In the genomic region with DNA sequence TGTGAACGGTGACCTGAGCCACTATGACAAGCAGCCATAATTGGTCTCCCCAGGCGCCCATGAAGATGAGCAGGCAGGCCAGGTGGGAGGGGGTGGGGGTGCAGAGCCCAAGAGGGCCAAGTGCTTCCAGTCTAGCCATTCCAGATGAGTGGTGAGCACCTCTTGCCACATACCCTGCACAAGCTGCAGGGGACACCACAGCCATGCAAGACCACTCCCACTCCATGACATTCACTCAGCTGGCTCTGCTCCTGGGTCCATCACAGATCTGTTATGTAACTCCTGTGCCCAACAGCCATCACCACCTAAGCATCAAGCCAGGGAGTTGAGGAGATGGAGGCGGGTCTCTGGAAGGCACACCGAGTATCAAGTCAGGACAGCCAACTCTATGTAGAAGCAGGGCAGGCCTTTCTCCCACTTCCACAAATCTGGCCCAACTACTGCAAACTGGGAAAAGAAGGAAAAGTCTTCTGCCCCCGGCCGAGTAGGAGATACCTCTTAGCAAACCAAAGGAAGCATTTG, we compare ENCODE assay signal across 23 cellular contexts.
"Had no signal": no experiment of that assay in that cellular context is flagged by ENCODE, and none has a peak within 500 bp of the region (broad histone marks: within the 10 kb centered on the region; RNA-seq: fewer than 3 reads in every experiment).

No MANE protein-coding gene starts in this region.

- H3K27ac Mint-ChIP-seq: activated CD8-positive, alpha-beta T cell treated with anti-CD3 and anti-CD28 coated beads, Interleukin-2, amount 10 ng/mL, durations not matched to agents 7 days and 5 days; activated naive CD4-positive, alpha-beta T cell treated with anti-CD3 and anti-CD28 coated beads, Interleukin-2, amount 10 ng/mL, durations not matched to agents 7 days and 5 days; activated naive CD8-positive, alpha-beta T cell treated with anti-CD3 and anti-CD28 coated beads, Interleukin-2, amount 50 U/mL, for 24 hours; stimulated activated memory B cell treated with anti-CD40 and anti-IgM and Interleukin-4, amounts not matched to agents 10 μg/mL and 1 μg/mL and 100 μg/mL, for 72 hours; T-helper 1 cell treated with Interleukin-12 subunit alpha and Interleukin-12 subunit beta and Interleukin-4 antibody, amounts not matched to agents 30 μg/mL and 1 μg/mL, for 36 hours had no signal

- H3K36me3 Mint-ChIP-seq: naive B cell had no signal

- H3K27me3 Mint-ChIP-seq: activated CD4-positive, alpha-beta T cell treated with anti-CD3 and anti-CD28 coated beads, Interleukin-2, amount 10 ng/mL, durations not matched to agents 7 days and 5 days; activated naive CD4-positive, alpha-beta T cell treated with anti-CD3 and anti-CD28 coated beads, Interleukin-2, amount 10 ng/mL, durations not matched to agents 7 days and 5 days; activated naive CD8-positive, alpha-beta T cell treated with anti-CD3 and anti-CD28 coated beads, Interleukin-2, amount 50 U/mL, for 24 hours; activated T-cell treated with anti-CD3 and anti-CD28 coated beads, Interleukin-2, amount 50 U/mL, for 24 hours; naive B cell; stimulated activated memory B cell treated with anti-CD40 and anti-IgM and Interleukin-4, amounts not matched to agents 10 μg/mL and 1 μg/mL and 100 μg/mL, for 72 hours had no signal

- ATAC-seq: activated CD4-positive, CD25-positive, alpha-beta regulatory T cell treated with anti-CD3 and anti-CD28 coated beads, Interleukin-2, amount 50 U/mL, for 24 hours; activated CD8-positive, alpha-beta T cell treated with anti-CD3 and anti-CD28 coated beads, Interleukin-2, amount 10 ng/mL, durations not matched to agents 7 days and 5 days; activated naive CD8-positive, alpha-beta T cell treated with anti-CD3 and anti-CD28 coated beads, Interleukin-2, amount 50 U/mL, for 24 hours; esophagus mucosa; left lobe of liver; mucosa of descending colon; stimulated activated memory B cell treated with anti-CD40 and anti-IgM and Interleukin-4, amounts not matched to agents 10 μg/mL and 1 μg/mL and 100 μg/mL, for 72 hours had no signal

- H3K27ac ChIP-seq: brain microvascular endothelial cell, parathyroid adenoma had no signal

- H3K4me3 Mint-ChIP-seq: activated CD4-positive, alpha-beta T cell treated with anti-CD3 and anti-CD28 coated beads, Interleukin-2, amount 10 ng/mL, durations not matched to agents 7 days and 5 days; activated CD8-positive, alpha-beta T cell treated with anti-CD3 and anti-CD28 coated beads, Interleukin-2, amount 10 ng/mL, durations not matched to agents 7 days and 5 days; activated naive CD4-positive, alpha-beta T cell treated with anti-CD3 and anti-CD28 coated beads, Interleukin-2, amount 10 ng/mL, durations not matched to agents 7 days and 5 days; activated naive CD8-positive, alpha-beta T cell treated with anti-CD3 and anti-CD28 coated beads, Interleukin-2, amount 50 U/mL, for 24 hours; activated T-cell treated with anti-CD3 and anti-CD28 coated beads, Interleukin-2, amount 50 U/mL, for 24 hours; naive B cell; stimulated activated memory B cell treated with anti-CD40 and anti-IgM and Interleukin-4, amounts not matched to agents 10 μg/mL and 1 μg/mL and 100 μg/mL, for 72 hours; T-helper 1 cell treated with Interleukin-12 subunit alpha and Interleukin-12 subunit beta and Interleukin-4 antibody, amounts not matched to agents 30 μg/mL and 1 μg/mL, for 36 hours had no signal

- H3K27me3 ChIP-seq: brain microvascular endothelial cell, spleen had no signal

- H3K4me1 ChIP-seq: parathyroid adenoma had no signal

- H3K9me3 Mint-ChIP-seq: activated CD4-positive, alpha-beta T cell treated with anti-CD3 and anti-CD28 coated beads, Interleukin-2, amount 10 ng/mL, durations not matched to agents 7 days and 5 days; activated naive CD4-positive, alpha-beta T cell treated with anti-CD3 and anti-CD28 coated beads, Interleukin-2, amount 10 ng/mL, durations not matched to agents 7 days and 5 days; activated naive CD8-positive, alpha-beta T cell treated with anti-CD3 and anti-CD28 coated beads, Interleukin-2, amount 50 U/mL, for 24 hours; activated T-cell treated with anti-CD3 and anti-CD28 coated beads, Interleukin-2, amount 50 U/mL, for 24 hours; stimulated activated memory B cell treated with anti-CD40 and anti-IgM and Interleukin-4, amounts not matched to agents 10 μg/mL and 1 μg/mL and 100 μg/mL, for 72 hours; T-helper 1 cell treated with Interleukin-12 subunit alpha and Interleukin-12 subunit beta and Interleukin-4 antibody, amounts not matched to agents 30 μg/mL and 1 μg/mL, for 36 hours had no signal

- H3K9ac ChIP-seq: parathyroid adenoma had no signal

- H3K9me3 ChIP-seq: mucosa of descending colon, spleen had no signal

- H3K4me3 ChIP-seq: mucosa of descending colon, spleen had no signal

- H2AFZ ChIP-seq: parathyroid adenoma had no signal

- DNase-seq: activated CD4-positive, alpha-beta T cell treated with anti-CD3 and anti-CD28 coated beads, Interleukin-2, amount 10 ng/mL, durations not matched to agents 7 days and 5 days; activated CD8-positive, alpha-beta T cell treated with anti-CD3 and anti-CD28 coated beads, Interleukin-2, amount 10 ng/mL, durations not matched to agents 7 days and 5 days; activated effector memory CD4-positive, alpha-beta T cell treated with Interleukin-2 at 50 U/mL for 16 hours; activated naive CD4-positive, alpha-beta T cell treated with anti-CD3 and anti-CD28 coated beads, Interleukin-2, amount 10 ng/mL, durations not matched to agents 7 days and 5 days; activated naive CD8-positive, alpha-beta T cell treated with anti-CD3 and anti-CD28 coated beads, Interleukin-2, amount 50 U/mL, for 24 hours; activated T-cell treated with anti-CD3 and anti-CD28 coated beads, Interleukin-2, amount 50 U/mL, for 24 hours; aorta; brain microvascular endothelial cell; cortex of kidney; effector CD8-positive, alpha-beta T cell; hippocampal formation; islet precursor cell; mammary epithelial cell; mucosa of descending colon; naive B cell; spleen; stimulated activated CD4-positive, alpha-beta T cell treated with anti-CD3 and anti-CD28 coated beads, Interleukin-4, amount 100 ng/mL, for 4 hours had no signal
